ENCODE assay signal across 1 cellular context in the genomic region with DNA sequence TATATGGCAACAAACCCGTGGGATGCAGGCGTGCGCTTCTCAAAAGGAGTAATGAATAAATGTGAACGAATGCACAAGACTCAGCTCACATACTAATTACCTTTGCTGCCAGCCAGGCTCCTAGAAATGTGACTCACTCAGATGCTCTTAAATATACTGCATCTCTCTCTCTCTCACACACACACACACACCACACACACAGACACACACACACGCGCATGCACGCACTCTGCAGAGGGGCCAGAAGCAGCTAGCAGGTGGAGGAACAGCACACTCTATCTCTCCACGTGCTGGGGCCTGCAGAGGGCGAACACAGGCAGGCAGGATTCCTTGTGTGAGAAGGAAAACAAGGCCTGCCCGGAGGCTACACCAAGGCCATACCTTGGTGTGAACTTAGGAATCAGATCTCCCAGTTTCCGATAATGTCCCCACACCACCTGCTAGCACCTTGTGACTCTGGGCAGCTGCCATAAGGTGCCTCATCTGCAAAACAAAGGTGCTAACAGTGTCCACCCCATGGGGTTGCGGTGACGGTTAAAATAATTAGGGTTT.
A peak's percentile ranks its signal among the peaks of the same experiment; 100 is the strongest.
TF ChIP-seq lines count a peak whose summit lies in the region.

No MANE protein-coding gene starts in this region.

TF ChIP-seq in HepG2, 621 proteins besides CTCF, POLR2A, EP300 and RAD21 (continued from another document and continues in another):
- TF ChIP-seq, protein P1, sequence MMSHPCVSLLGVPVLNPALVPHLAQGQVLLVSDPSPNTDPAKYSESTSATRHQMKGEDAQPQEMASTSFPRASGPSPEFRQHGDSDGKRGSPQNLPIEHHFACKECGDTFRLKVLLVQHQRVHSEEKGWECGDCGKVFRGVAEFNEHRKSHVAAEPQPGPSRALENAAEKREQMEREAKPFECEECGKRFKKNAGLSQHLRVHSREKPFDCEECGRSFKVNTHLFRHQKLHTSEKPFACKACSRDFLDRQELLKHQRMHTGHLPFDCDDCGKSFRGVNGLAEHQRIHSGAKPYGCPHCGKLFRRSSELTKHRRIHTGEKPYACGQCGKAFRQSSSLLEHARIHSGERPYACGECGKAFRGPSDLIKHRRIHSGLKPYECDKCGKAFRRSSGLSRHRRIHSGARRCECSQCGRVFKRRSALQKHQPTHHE (CRISPR knock-in tag; IDR thresholded peaks at IDR 0.05; ENCODE audit: borderline replicate concordance) = no peak
- no peak for TF ChIP-seq ZNF629 (CRISPR knock-in tag; conservative IDR thresholded peaks at IDR 0.05)
- TF ChIP-seq ZNF781 (CRISPR knock-in tag; IDR thresholded peaks at IDR 0.05; ENCODE audit: borderline replicate concordance, not compliant biosample characterization) = peak; percentile 70
- TF ChIP-seq ZNF891 (CRISPR knock-in tag; IDR thresholded peaks at IDR 0.05) = peak; percentile 48; the same call in 1 of the 2 replicates
- TF ChIP-seq BORCS8-MEF2B (CRISPR knock-in tag; IDR thresholded peaks at IDR 0.05) = peak; percentile 33; the same call in 1 of the 2 replicates
- no peak for TF ChIP-seq ERF (CRISPR knock-in tag; IDR thresholded peaks at IDR 0.05)
- TF ChIP-seq, protein P2, sequence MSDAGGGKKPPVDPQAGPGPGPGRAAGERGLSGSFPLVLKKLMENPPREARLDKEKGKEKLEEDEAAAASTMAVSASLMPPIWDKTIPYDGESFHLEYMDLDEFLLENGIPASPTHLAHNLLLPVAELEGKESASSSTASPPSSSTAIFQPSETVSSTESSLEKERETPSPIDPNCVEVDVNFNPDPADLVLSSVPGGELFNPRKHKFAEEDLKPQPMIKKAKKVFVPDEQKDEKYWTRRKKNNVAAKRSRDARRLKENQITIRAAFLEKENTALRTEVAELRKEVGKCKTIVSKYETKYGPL (CRISPR knock-in tag; IDR thresholded peaks at IDR 0.05) = no peak
- TF ChIP-seq ZNF687 (CRISPR knock-in tag; IDR thresholded peaks at IDR 0.05) = peak; percentile 65
- no peak for TF ChIP-seq ZIK1 (CRISPR knock-in tag; IDR thresholded peaks at IDR 0.05; ENCODE audit: borderline replicate concordance, low read depth)
- TF ChIP-seq ZNF878 (CRISPR knock-in tag; IDR thresholded peaks at IDR 0.05) = no peak
- no peak for TF ChIP-seq SYNCRIP (IDR thresholded peaks at IDR 0.05; ENCODE audit: insufficient read depth, low read depth, low read length)
- TF ChIP-seq SOX13 (IDR thresholded peaks at IDR 0.05) = no peak
- no peak for TF ChIP-seq SOX13 (CRISPR knock-in tag; conservative IDR thresholded peaks at IDR 0.05 in 1 of 2, IDR thresholded peaks at IDR 0.05 in 1 of 2)
- TF ChIP-seq SMC3 (IDR thresholded peaks at IDR 0.05; ENCODE audit: low read length) = no peak
- TF ChIP-seq, protein P3, sequence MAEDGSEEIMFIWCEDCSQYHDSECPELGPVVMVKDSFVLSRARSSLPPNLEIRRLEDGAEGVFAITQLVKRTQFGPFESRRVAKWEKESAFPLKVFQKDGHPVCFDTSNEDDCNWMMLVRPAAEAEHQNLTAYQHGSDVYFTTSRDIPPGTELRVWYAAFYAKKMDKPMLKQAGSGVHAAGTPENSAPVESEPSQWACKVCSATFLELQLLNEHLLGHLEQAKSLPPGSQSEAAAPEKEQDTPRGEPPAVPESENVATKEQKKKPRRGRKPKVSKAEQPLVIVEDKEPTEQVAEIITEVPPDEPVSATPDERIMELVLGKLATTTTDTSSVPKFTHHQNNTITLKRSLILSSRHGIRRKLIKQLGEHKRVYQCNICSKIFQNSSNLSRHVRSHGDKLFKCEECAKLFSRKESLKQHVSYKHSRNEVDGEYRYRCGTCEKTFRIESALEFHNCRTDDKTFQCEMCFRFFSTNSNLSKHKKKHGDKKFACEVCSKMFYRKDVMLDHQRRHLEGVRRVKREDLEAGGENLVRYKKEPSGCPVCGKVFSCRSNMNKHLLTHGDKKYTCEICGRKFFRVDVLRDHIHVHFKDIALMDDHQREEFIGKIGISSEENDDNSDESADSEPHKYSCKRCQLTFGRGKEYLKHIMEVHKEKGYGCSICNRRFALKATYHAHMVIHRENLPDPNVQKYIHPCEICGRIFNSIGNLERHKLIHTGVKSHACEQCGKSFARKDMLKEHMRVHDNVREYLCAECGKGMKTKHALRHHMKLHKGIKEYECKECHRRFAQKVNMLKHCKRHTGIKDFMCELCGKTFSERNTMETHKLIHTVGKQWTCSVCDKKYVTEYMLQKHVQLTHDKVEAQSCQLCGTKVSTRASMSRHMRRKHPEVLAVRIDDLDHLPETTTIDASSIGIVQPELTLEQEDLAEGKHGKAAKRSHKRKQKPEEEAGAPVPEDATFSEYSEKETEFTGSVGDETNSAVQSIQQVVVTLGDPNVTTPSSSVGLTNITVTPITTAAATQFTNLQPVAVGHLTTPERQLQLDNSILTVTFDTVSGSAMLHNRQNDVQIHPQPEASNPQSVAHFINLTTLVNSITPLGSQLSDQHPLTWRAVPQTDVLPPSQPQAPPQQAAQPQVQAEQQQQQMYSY (CRISPR knock-in tag; IDR thresholded peaks at IDR 0.05) = peak; percentile 40; the same call in 1 of the 2 replicates
- TF ChIP-seq SALL1 (CRISPR knock-in tag; IDR thresholded peaks at IDR 0.05) = peak; percentile 50; the same call in 1 of the 2 replicates
- no peak for TF ChIP-seq EED (CRISPR knock-in tag; IDR thresholded peaks at IDR 0.05)
- TF ChIP-seq LBX2 (CRISPR knock-in tag; IDR thresholded peaks at IDR 0.05; ENCODE audit: borderline replicate concordance) = no peak
- no peak for TF ChIP-seq NFYC (CRISPR knock-in tag; IDR thresholded peaks at IDR 0.05)
- TF ChIP-seq ZNF264 (CRISPR knock-in tag; IDR thresholded peaks at IDR 0.05) = no peak
- TF ChIP-seq REXO4 (CRISPR knock-in tag; IDR thresholded peaks at IDR 0.05; ENCODE audit: borderline replicate concordance) = no peak
- no peak for TF ChIP-seq ZNF660 (CRISPR knock-in tag; IDR thresholded peaks at IDR 0.05; ENCODE audit: borderline replicate concordance, low read depth)
- 0 out of 2 replicates have a peak, but pooled peaks have one; percentile 28 for TF ChIP-seq NFKB2 (CRISPR knock-in tag; IDR thresholded peaks at IDR 0.05; ENCODE audit: borderline replicate concordance)
- TF ChIP-seq ZNF792 (CRISPR knock-in tag; IDR thresholded peaks at IDR 0.05) = no peak
- no peak for TF ChIP-seq ZFAT (CRISPR knock-in tag; conservative IDR thresholded peaks at IDR 0.05)
- TF ChIP-seq ZNF790 (CRISPR knock-in tag; IDR thresholded peaks at IDR 0.05; ENCODE audit: borderline replicate concordance) = no peak
- TF ChIP-seq HMGXB4 (CRISPR knock-in tag; IDR thresholded peaks at IDR 0.05; ENCODE audit: borderline replicate concordance in 1 of 2, low read depth in 1 of 2) = 0 out of 4 replicates have a peak, but pooled peaks of 1 of the 2 experiments have one; percentile 25
- no peak for TF ChIP-seq AGO1 (IDR thresholded peaks at IDR 0.05; ENCODE audit: low read depth, low read length, poor library complexity, severe bottlenecking)
- TF ChIP-seq, protein P4, sequence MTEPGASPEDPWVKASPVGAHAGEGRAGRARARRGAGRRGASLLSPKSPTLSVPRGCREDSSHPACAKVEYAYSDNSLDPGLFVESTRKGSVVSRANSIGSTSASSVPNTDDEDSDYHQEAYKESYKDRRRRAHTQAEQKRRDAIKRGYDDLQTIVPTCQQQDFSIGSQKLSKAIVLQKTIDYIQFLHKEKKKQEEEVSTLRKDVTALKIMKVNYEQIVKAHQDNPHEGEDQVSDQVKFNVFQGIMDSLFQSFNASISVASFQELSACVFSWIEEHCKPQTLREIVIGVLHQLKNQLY (CRISPR knock-in tag; IDR thresholded peaks at IDR 0.05) = no peak
- peak; percentile 63 for TF ChIP-seq ZFX (CRISPR knock-in tag; IDR thresholded peaks at IDR 0.05; ENCODE audit: low read depth)
- TF ChIP-seq, protein P5, sequence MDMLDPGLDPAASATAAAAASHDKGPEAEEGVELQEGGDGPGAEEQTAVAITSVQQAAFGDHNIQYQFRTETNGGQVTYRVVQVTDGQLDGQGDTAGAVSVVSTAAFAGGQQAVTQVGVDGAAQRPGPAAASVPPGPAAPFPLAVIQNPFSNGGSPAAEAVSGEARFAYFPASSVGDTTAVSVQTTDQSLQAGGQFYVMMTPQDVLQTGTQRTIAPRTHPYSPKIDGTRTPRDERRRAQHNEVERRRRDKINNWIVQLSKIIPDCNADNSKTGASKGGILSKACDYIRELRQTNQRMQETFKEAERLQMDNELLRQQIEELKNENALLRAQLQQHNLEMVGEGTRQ (IDR thresholded peaks at IDR 0.05; ENCODE audit: low read depth, low read length) = no peak
- TF ChIP-seq, protein P5 (CRISPR knock-in tag; IDR thresholded peaks at IDR 0.05; ENCODE audit: borderline replicate concordance) = 0 out of 2 replicates have a peak, but pooled peaks have one; percentile 31
- TF ChIP-seq ZNF703 (CRISPR knock-in tag; IDR thresholded peaks at IDR 0.05; ENCODE audit: borderline replicate concordance) = no peak
- 0 out of 2 replicates have a peak, but pooled peaks have one; percentile 36 for TF ChIP-seq ZNF788 (CRISPR knock-in tag; IDR thresholded peaks at IDR 0.05; ENCODE audit: borderline replicate concordance)
- TF ChIP-seq, protein P6, sequence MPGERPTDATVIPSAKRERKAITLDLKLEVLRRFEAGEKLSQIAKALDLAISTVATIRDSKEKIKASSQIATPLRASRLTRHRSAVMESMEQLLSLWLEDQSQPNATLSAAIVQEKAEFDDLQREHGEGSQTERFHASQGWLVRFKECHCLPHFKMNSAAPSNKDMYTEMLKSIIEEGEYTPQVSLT (CRISPR knock-in tag; IDR thresholded peaks at IDR 0.05; ENCODE audit: borderline replicate concordance, low read depth) = no peak
- 0 out of 2 replicates have a peak, but pooled peaks have one; percentile 6 for TF ChIP-seq MNT (IDR thresholded peaks at IDR 0.05)
- no peak for TF ChIP-seq PCBP2 (optimal IDR thresholded peaks at IDR 0.05; ENCODE audit: low read depth, low read length, poor library complexity, severe bottlenecking)
- peak; percentile 18; the same call in 1 of the 2 replicates for TF ChIP-seq IRF2 (CRISPR knock-in tag; IDR thresholded peaks at IDR 0.05)
